Comparison of ENCODE assay signal across 19 cellular contexts in the genomic region with DNA sequence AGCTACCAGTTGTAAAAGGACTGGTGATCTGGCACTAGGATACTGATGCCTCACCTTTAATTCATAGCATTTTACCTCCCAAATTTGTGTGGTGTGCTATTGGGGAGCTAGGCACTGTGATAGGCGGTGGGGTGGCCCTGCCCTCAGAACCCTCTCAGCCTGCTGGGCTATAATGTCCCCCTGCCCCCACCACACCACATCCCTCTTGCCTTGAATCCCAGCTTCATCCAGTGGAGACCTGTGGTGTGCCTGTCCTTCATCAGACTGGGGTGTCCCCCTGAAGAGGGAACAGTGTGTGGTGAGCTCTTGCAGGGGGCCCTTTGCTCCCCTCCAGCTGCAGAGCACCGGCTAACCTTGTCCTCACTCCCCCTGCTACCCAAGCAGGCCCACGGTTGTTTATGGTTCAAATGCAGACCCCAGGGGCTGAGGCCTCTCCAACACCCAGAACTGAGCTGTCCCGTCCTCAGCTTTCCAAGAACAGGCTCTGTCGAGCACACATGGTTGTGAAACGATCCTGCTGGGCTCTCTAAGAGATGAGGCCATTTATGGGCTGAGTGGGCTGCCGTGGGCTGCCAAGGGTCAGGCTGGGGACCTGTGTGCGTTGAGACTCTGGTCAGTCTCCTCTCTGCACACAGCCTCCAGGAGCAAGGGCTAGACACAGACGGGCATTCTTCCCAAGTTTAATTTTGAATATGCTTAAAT. TPM values are rescaled to one million over a fixed set of nuclear protein-coding genes. Genes with fewer than 3 reads are reported as not detected.
DNase-seq lines count a peak whose midpoint lies in the region; ATAC-seq and TF ChIP-seq lines count a peak whose summit lies in the region.
"Had no signal": no experiment of that assay in that cellular context is flagged by ENCODE, and none has a peak within 500 bp of the region (broad histone marks: within the 10 kb centered on the region; RNA-seq: fewer than 3 reads in every experiment).

No MANE protein-coding gene starts in this region.

- H3K36me3 ChIP-seq in upper lobe of right lung = no peaks in the 10 kb centered on the region

- no peaks in the 10 kb centered on the region for H3K9me3 ChIP-seq in upper lobe of right lung

- CTCF ChIA-PET in activated naive CD4-positive, alpha-beta T cell treated with anti-CD3 and anti-CD28 coated beads, Interleukin-2, amount 10 ng/mL, durations not matched to agents 7 days and 5 days (lab: Charles Lee) = interaction anchor here (1.2 to 1.5 kb wide), 2 partner anchors 16 to 75 kb away, joined by 4 read pairs; no protein-coding TSS in a partner anchor

- no peak overlapping the region for H3K4me3 Mint-ChIP-seq in activated naive CD4-positive, alpha-beta T cell treated with anti-CD3 and anti-CD28 coated beads, Interleukin-2, amount 10 ng/mL, durations not matched to agents 7 days and 5 days
- no peak overlapping the region for H3K4me3 Mint-ChIP-seq in chondrocyte (ENCODE audit: unreplicated experiment)
- no peak overlapping the region for H3K4me3 Mint-ChIP-seq in immature natural killer cell
- H3K4me3 Mint-ChIP-seq: neural crest cell, type B pancreatic cell, WTC11 had no signal

- no peaks in the 10 kb centered on the region for H3K4me1 Mint-ChIP-seq in activated naive CD4-positive, alpha-beta T cell treated with anti-CD3 and anti-CD28 coated beads, Interleukin-2, amount 10 ng/mL, durations not matched to agents 7 days and 5 days
- H3K4me1 Mint-ChIP-seq in chondrocyte (ENCODE audit: low read depth) (no peaks in the 10 kb centered on the region), immature natural killer cell (no peaks in the 10 kb centered on the region)

- no peak overlapping the region for H3K4me3 ChIP-seq in upper lobe of right lung

- H3K4me1 ChIP-seq in upper lobe of right lung = no peaks in the 10 kb centered on the region

- H3K27ac Mint-ChIP-seq in activated naive CD4-positive, alpha-beta T cell treated with anti-CD3 and anti-CD28 coated beads, Interleukin-2, amount 50 U/mL, for 72 hours = peak overlapping the region; percentile 4 to 25
- H3K27ac Mint-ChIP-seq in activated naive CD4-positive, alpha-beta T cell treated with anti-CD3 and anti-CD28 coated beads, Interleukin-2, amount 10 ng/mL, durations not matched to agents 7 days and 5 days = no peak overlapping the region
- H3K27ac Mint-ChIP-seq in chondrocyte (ENCODE audit: unreplicated experiment) (no peak overlapping the region), immature natural killer cell (no peak overlapping the region)
- H3K27ac Mint-ChIP-seq: type B pancreatic cell, WTC11 had no signal

- no peak overlapping the region for H3K27ac ChIP-seq in upper lobe of right lung

- peaks cover 30% of the 10 kb centered on the region for H3K27me3 Mint-ChIP-seq in activated naive CD4-positive, alpha-beta T cell treated with anti-CD3 and anti-CD28 coated beads, Interleukin-2, amount 10 ng/mL, durations not matched to agents 7 days and 5 days
- H3K27me3 Mint-ChIP-seq in chondrocyte (ENCODE audit: low read depth) (peaks cover 10% of the 10 kb centered on the region), immature natural killer cell (ENCODE audit: low read depth in 3 of 3) (peaks cover 4 to 7% (median 6%) of the 10 kb centered on the region in 3 donors)

- no peaks in the 10 kb centered on the region for H3K9me3 Mint-ChIP-seq in activated naive CD4-positive, alpha-beta T cell treated with anti-CD3 and anti-CD28 coated beads, Interleukin-2, amount 50 U/mL, for 72 hours
- no peaks in the 10 kb centered on the region for H3K9me3 Mint-ChIP-seq in activated naive CD4-positive, alpha-beta T cell treated with anti-CD3 and anti-CD28 coated beads, Interleukin-2, amount 10 ng/mL, durations not matched to agents 7 days and 5 days
- H3K9me3 Mint-ChIP-seq in chondrocyte (ENCODE audit: low read depth) (no peaks in the 10 kb centered on the region), immature natural killer cell (no peaks in the 10 kb centered on the region)
- H3K9me3 Mint-ChIP-seq: neural crest cell, type B pancreatic cell, WTC11 had no signal

- intact Hi-C loops in upper lobe of right lung (cut with DNase I) = no loop called here

- H3K27me3 ChIP-seq in upper lobe of right lung = no peaks in the 10 kb centered on the region

- no peak for TF ChIP-seq CTCF in chondrocyte (IDR thresholded peaks at IDR 0.05)
- TF ChIP-seq CTCF in upper lobe of right lung (IDR thresholded peaks at IDR 0.05) = no peak

- no peak for ATAC-seq in activated naive CD4-positive, alpha-beta T cell treated with anti-CD3 and anti-CD28 coated beads, Interleukin-2, amount 50 U/mL, for 72 hours
- ATAC-seq in upper lobe of right lung (no peak), GM18502 (IDR thresholded peaks at IDR 0.05; ENCODE audit: poor library complexity, unreplicated experiment) (no peak)
- ATAC-seq: WTC11 had no signal

- no peak for DNase-seq in activated naive CD4-positive, alpha-beta T cell treated with anti-CD3 and anti-CD28 coated beads, Interleukin-2, amount 50 U/mL, for 72 hours (ENCODE audit: low spot score in 2 of 2)
- no peak for DNase-seq in activated naive CD4-positive, alpha-beta T cell treated with anti-CD3 and anti-CD28 coated beads, Interleukin-2, amount 10 ng/mL, durations not matched to agents 7 days and 5 days
- DNase-seq in chondrocyte (ENCODE audit: low spot score) (peak; percentile 39), mesenteric fat pad (ENCODE audit: low spot score) (peak; percentile 71), upper lobe of right lung (peak; percentile 45), immature natural killer cell (no peak), SHP77 (lab: John Stamatoyannopoulos, UW) (no peak)
- DNase-seq: activated CD4-positive, alpha-beta T cell treated with anti-CD3 and anti-CD28 coated beads, Interleukin-2, amount 50 U/mL, for 4 hours; activated gamma-delta T cell treated with Interleukin-2 at 50 U/mL for 16 hours; central memory CD4-positive, alpha-beta T cell; DMS79; NCI-H1105; NCI-H2081 treated with DMSO at 0.1 percent for 48 hours; NCI-H446; stimulated activated CD4-positive, alpha-beta T cell treated with anti-CD3 and anti-CD28 coated beads, Interleukin-4, amount 100 ng/mL, for 1 hour had no signal

- no peaks in the 10 kb centered on the region for H3K36me3 Mint-ChIP-seq in activated naive CD4-positive, alpha-beta T cell treated with anti-CD3 and anti-CD28 coated beads, Interleukin-2, amount 50 U/mL, for 72 hours
- H3K36me3 Mint-ChIP-seq in activated naive CD4-positive, alpha-beta T cell treated with anti-CD3 and anti-CD28 coated beads, Interleukin-2, amount 10 ng/mL, durations not matched to agents 7 days and 5 days = no peaks in the 10 kb centered on the region
- H3K36me3 Mint-ChIP-seq in chondrocyte (ENCODE audit: low read depth) = no peaks in the 10 kb centered on the region
- H3K36me3 Mint-ChIP-seq in immature natural killer cell = no peaks in the 10 kb centered on the region
- H3K36me3 Mint-ChIP-seq: type B pancreatic cell, WTC11 had no signal

RNA-seq across cellular contexts. Expression of gene VEGFA, which starts 26.9 kb away (rescaled TPM):
- total RNA-seq in activated naive CD4-positive, alpha-beta T cell treated with anti-CD3 and anti-CD28 coated beads, Interleukin-2, amount 50 U/mL, for 72 hours = 10 to 100 TPM; 24.1 to 79.2 TPM
- total RNA-seq in chondrocyte (24.8 to 139 TPM (median 137 TPM) in 3 replicates), mesenteric fat pad (498 TPM), upper lobe of right lung (231 TPM)
- 1 to 10 TPM in 2 of 3 donors, under 1 TPM in 1; 0.30 to 2.4 (median 2.1) TPM for polyA plus RNA-seq in immature natural killer cell

RNA-seq across cellular contexts. Expression of gene MRPS18A, which starts 55.5 kb away (rescaled TPM):
- 10 to 100 TPM; 37.8 to 51.5 TPM for total RNA-seq in activated naive CD4-positive, alpha-beta T cell treated with anti-CD3 and anti-CD28 coated beads, Interleukin-2, amount 50 U/mL, for 72 hours
- total RNA-seq in chondrocyte (26.3 to 27.4 TPM (median 26.8 TPM) in 3 replicates), mesenteric fat pad (34.5 TPM), upper lobe of right lung (28.1 TPM)
- polyA plus RNA-seq in immature natural killer cell = 10 to 100 TPM; 53.6 to 83.9 (median 65.6) TPM

Comparison
In these comparisons a context has a peak if more than half of its experiments do, and no peak if none do; other contexts are left out.
1. H3K27ac Mint-ChIP-seq: peak in activated naive CD4-positive, alpha-beta T cell treated with anti-CD3 and anti-CD28 coated beads, Interleukin-2, amount 50 U/mL, for 72 hours (2 of 2); none in activated naive CD4-positive, alpha-beta T cell treated with anti-CD3 and anti-CD28 coated beads, Interleukin-2, amount 10 ng/mL, durations not matched to agents 7 days and 5 days (single experiment), chondrocyte (single experiment) and immature natural killer cell (0 of 6).
2. DNase-seq: peak in chondrocyte (single experiment), mesenteric fat pad (single experiment) and upper lobe of right lung (single experiment); none in activated naive CD4-positive, alpha-beta T cell treated with anti-CD3 and anti-CD28 coated beads, Interleukin-2, amount 50 U/mL, for 72 hours (0 of 2), activated naive CD4-positive, alpha-beta T cell treated with anti-CD3 and anti-CD28 coated beads, Interleukin-2, amount 10 ng/mL, durations not matched to agents 7 days and 5 days (single experiment), immature natural killer cell (0 of 3) and SHP77 (0 of 2).